Comparison of ENCODE assay signal across 30 cellular contexts in genomic region chr2:51559026-51559425, GRCh38.
"Had no signal": no experiment of that assay in that cellular context is flagged by ENCODE, and none has a peak within 500 bp of the region (broad histone marks: within the 10 kb centered on the region; RNA-seq: fewer than 3 reads in every experiment).

No MANE protein-coding gene starts in this region.

- DNase-seq: activated CD4-positive, alpha-beta memory T cell treated with anti-CD3 and anti-CD28 coated beads for 36 hours; activated CD4-positive, alpha-beta T cell treated with anti-CD3 and anti-CD28 coated beads for 36 hours; activated CD4-positive, alpha-beta T cell treated with anti-CD3 and anti-CD28 coated beads, Interleukin-2, amount 10 ng/mL, durations not matched to agents 24 days and 14 days; activated CD4-positive, CD25-positive, alpha-beta regulatory T cell; activated CD4-positive, CD25-positive, alpha-beta regulatory T cell treated with anti-CD3 and anti-CD28 coated beads, Interleukin-2, amount 50 U/mL, for 72 hours; activated CD8-positive, alpha-beta memory T cell treated with anti-CD3 and anti-CD28 coated beads, Interleukin-2, amount 10 ng/mL, durations not matched to agents 7 days and 5 days; activated CD8-positive, alpha-beta memory T cell treated with anti-CD3 and anti-CD28 coated beads, Interleukin-2, amount 50 U/mL, for 4 hours; activated CD8-positive, alpha-beta T cell treated with anti-CD3 and anti-CD28 coated beads, Interleukin-2, amount 10 ng/mL, durations not matched to agents 7 days and 5 days; activated effector memory CD4-positive, alpha-beta T cell treated with anti-CD3 and anti-CD28 coated beads, Interleukin-2, amount 50 U/mL, for 16 hours; activated naive CD4-positive, alpha-beta T cell treated with anti-CD3 and anti-CD28 coated beads for 36 hours; activated naive CD8-positive, alpha-beta T cell treated with anti-CD3 and anti-CD28 coated beads for 36 hours; activated naive CD8-positive, alpha-beta T cell treated with anti-CD3 and anti-CD28 coated beads, Interleukin-2, amount 50 U/mL, for 24 hours; activated T-cell treated with anti-CD3 and anti-CD28 coated beads, Interleukin-2, amount 50 U/mL, for 1 hour; activated T-cell treated with anti-CD3 and anti-CD28 coated beads, Interleukin-2, amount 50 U/mL, for 48 hours; adrenal gland; amygdala; aorta; body of pancreas; caudate nucleus; colonic mucosa; effector CD8-positive, alpha-beta T cell; esophagus squamous epithelium; foreskin fibroblast; head of caudate nucleus; T-helper 17 cell; T1000 had no signal

- H3K27me3 Mint-ChIP-seq: activated CD4-positive, alpha-beta memory T cell treated with anti-CD3 and anti-CD28 coated beads for 36 hours; activated CD4-positive, alpha-beta T cell treated with anti-CD3 and anti-CD28 coated beads for 36 hours; activated CD4-positive, alpha-beta T cell treated with anti-CD3 and anti-CD28 coated beads, Interleukin-2, amount 10 ng/mL, durations not matched to agents 24 days and 14 days; activated CD8-positive, alpha-beta memory T cell treated with anti-CD3 and anti-CD28 coated beads, Interleukin-2, amount 10 ng/mL, durations not matched to agents 7 days and 5 days; activated naive CD4-positive, alpha-beta T cell treated with anti-CD3 and anti-CD28 coated beads, Interleukin-2, amount 50 U/mL, for 24 hours; activated naive CD8-positive, alpha-beta T cell treated with anti-CD3 and anti-CD28 coated beads for 36 hours; activated naive CD8-positive, alpha-beta T cell treated with anti-CD3 and anti-CD28 coated beads, Interleukin-2, amount 50 U/mL, for 24 hours; T-helper 17 cell had no signal

- H3K27ac Mint-ChIP-seq: activated CD4-positive, alpha-beta memory T cell treated with anti-CD3 and anti-CD28 coated beads for 36 hours; activated CD4-positive, alpha-beta T cell treated with anti-CD3 and anti-CD28 coated beads for 36 hours; activated CD4-positive, alpha-beta T cell treated with anti-CD3 and anti-CD28 coated beads, Interleukin-2, amount 10 ng/mL, durations not matched to agents 24 days and 14 days; activated CD8-positive, alpha-beta memory T cell treated with anti-CD3 and anti-CD28 coated beads, Interleukin-2, amount 10 ng/mL, durations not matched to agents 7 days and 5 days; activated CD8-positive, alpha-beta T cell treated with anti-CD3 and anti-CD28 coated beads, Interleukin-2, amount 10 ng/mL, durations not matched to agents 7 days and 5 days; activated naive CD4-positive, alpha-beta T cell treated with anti-CD3 and anti-CD28 coated beads for 36 hours; activated naive CD4-positive, alpha-beta T cell treated with anti-CD3 and anti-CD28 coated beads, Interleukin-2, amount 50 U/mL, for 24 hours; activated naive CD8-positive, alpha-beta T cell treated with anti-CD3 and anti-CD28 coated beads for 36 hours; activated naive CD8-positive, alpha-beta T cell treated with anti-CD3 and anti-CD28 coated beads, Interleukin-2, amount 50 U/mL, for 24 hours; activated T-helper 1 cell treated with anti-CD3 and anti-CD28 coated beads, Interleukin-12 subunit alpha, Interleukin-12 subunit beta, Interleukin-2, Interleukin-4 antibody, amounts not matched to agents 30 ng/mL and 10 ng/mL and 1 ng/mL, durations not matched to agents 14 hours and 24 hours and 36 hours; activated T-helper 2 cell treated with anti-CD3 and anti-CD28 coated beads, Interferon-gamma antibody, Interleukin-2, Interleukin-4, amounts not matched to agents 10 μg/mL and 5 μg/mL and 100 μg/mL, durations not matched to agents 14 hours and 24 hours and 36 hours; T-helper 17 cell; T-helper 2 cell treated with Interferon-gamma antibody and Interleukin-4, amounts not matched to agents 5 μg/mL and 100 μg/mL, for 36 hours had no signal

- H3K4me3 ChIP-seq: adrenal gland, body of pancreas, colonic mucosa, esophagus squamous epithelium had no signal

- H3K36me3 Mint-ChIP-seq: activated CD4-positive, alpha-beta memory T cell treated with anti-CD3 and anti-CD28 coated beads for 36 hours; activated CD8-positive, alpha-beta memory T cell treated with anti-CD3 and anti-CD28 coated beads, Interleukin-2, amount 10 ng/mL, durations not matched to agents 7 days and 5 days; activated naive CD4-positive, alpha-beta T cell treated with anti-CD3 and anti-CD28 coated beads, Interleukin-2, amount 50 U/mL, for 24 hours; activated naive CD8-positive, alpha-beta T cell treated with anti-CD3 and anti-CD28 coated beads for 36 hours had no signal

- H3K4me3 Mint-ChIP-seq: activated CD4-positive, alpha-beta memory T cell treated with anti-CD3 and anti-CD28 coated beads for 36 hours; activated CD4-positive, alpha-beta T cell treated with anti-CD3 and anti-CD28 coated beads for 36 hours; activated CD4-positive, alpha-beta T cell treated with anti-CD3 and anti-CD28 coated beads, Interleukin-2, amount 10 ng/mL, durations not matched to agents 24 days and 14 days; activated CD8-positive, alpha-beta memory T cell treated with anti-CD3 and anti-CD28 coated beads, Interleukin-2, amount 10 ng/mL, durations not matched to agents 7 days and 5 days; activated CD8-positive, alpha-beta T cell treated with anti-CD3 and anti-CD28 coated beads, Interleukin-2, amount 10 ng/mL, durations not matched to agents 7 days and 5 days; activated naive CD4-positive, alpha-beta T cell treated with anti-CD3 and anti-CD28 coated beads for 36 hours; activated naive CD4-positive, alpha-beta T cell treated with anti-CD3 and anti-CD28 coated beads, Interleukin-2, amount 50 U/mL, for 24 hours; activated naive CD8-positive, alpha-beta T cell treated with anti-CD3 and anti-CD28 coated beads for 36 hours; activated naive CD8-positive, alpha-beta T cell treated with anti-CD3 and anti-CD28 coated beads, Interleukin-2, amount 50 U/mL, for 24 hours; activated T-helper 1 cell treated with anti-CD3 and anti-CD28 coated beads, Interleukin-12 subunit alpha, Interleukin-12 subunit beta, Interleukin-2, Interleukin-4 antibody, amounts not matched to agents 30 ng/mL and 10 ng/mL and 1 ng/mL, durations not matched to agents 14 hours and 24 hours and 36 hours; T-helper 17 cell; T-helper 2 cell treated with Interferon-gamma antibody and Interleukin-4, amounts not matched to agents 5 μg/mL and 100 μg/mL, for 36 hours had no signal

- H3K9me3 Mint-ChIP-seq: activated naive CD4-positive, alpha-beta T cell treated with anti-CD3 and anti-CD28 coated beads, Interleukin-2, amount 50 U/mL, for 24 hours had no signal

- H3K4me1 Mint-ChIP-seq: activated CD4-positive, alpha-beta T cell treated with anti-CD3 and anti-CD28 coated beads for 36 hours; activated CD4-positive, alpha-beta T cell treated with anti-CD3 and anti-CD28 coated beads, Interleukin-2, amount 10 ng/mL, durations not matched to agents 24 days and 14 days; activated CD8-positive, alpha-beta memory T cell treated with anti-CD3 and anti-CD28 coated beads, Interleukin-2, amount 10 ng/mL, durations not matched to agents 7 days and 5 days; activated naive CD4-positive, alpha-beta T cell treated with anti-CD3 and anti-CD28 coated beads, Interleukin-2, amount 50 U/mL, for 24 hours; activated naive CD8-positive, alpha-beta T cell treated with anti-CD3 and anti-CD28 coated beads for 36 hours; activated naive CD8-positive, alpha-beta T cell treated with anti-CD3 and anti-CD28 coated beads, Interleukin-2, amount 50 U/mL, for 24 hours; T-helper 17 cell had no signal
